19 cellular contexts compared by ENCODE assay signal in the genomic region with DNA sequence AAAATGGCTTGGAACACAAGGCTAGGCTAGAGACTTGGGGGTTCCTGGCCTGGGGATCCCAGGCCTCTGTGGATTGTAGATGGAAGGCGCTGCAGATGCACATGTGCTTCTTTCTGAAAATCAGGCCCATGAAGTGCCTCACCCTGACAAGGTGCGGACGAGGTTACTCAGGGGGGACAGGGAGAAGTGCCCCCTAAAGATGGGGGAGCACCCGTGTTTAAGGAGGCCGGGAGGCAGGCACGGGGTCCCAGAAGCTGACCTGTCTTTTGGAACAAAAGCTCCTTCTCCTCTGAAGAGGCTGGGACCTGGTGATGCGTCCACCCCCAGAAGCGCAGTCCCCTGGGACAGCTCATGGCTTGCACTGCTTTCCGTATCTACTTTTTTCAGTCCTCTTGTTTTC. TPM values are rescaled to one million over a fixed set of nuclear protein-coding genes. Genes with fewer than 3 reads are reported as not detected.
DNase-seq lines count a peak whose midpoint lies in the region; ATAC-seq and TF ChIP-seq lines count a peak whose summit lies in the region.
"Had no signal": no experiment of that assay in that cellular context is flagged by ENCODE, and none has a peak within 500 bp of the region (broad histone marks: within the 10 kb centered on the region; RNA-seq: fewer than 3 reads in every experiment).

No MANE protein-coding gene starts in this region.

- H3K27ac ChIP-seq in endodermal cell (ENCODE audit: low read depth, low read length) (no peak overlapping the region), vagina (no peak overlapping the region), thyroid gland (no peak overlapping the region)
- H3K27ac ChIP-seq: A549, hepatocyte, right atrium auricular region, testis, WERI-Rb-1 had no signal

- no peaks in the 10 kb centered on the region for H3K36me3 Mint-ChIP-seq in activated naive CD8-positive, alpha-beta T cell
- no peaks in the 10 kb centered on the region for H3K36me3 Mint-ChIP-seq in activated naive CD8-positive, alpha-beta T cell treated with anti-CD3 and anti-CD28 coated beads for 36 hours
- H3K36me3 Mint-ChIP-seq in endodermal cell (ENCODE audit: low read depth) = peaks cover 5% of the 10 kb centered on the region
- H3K36me3 Mint-ChIP-seq in natural killer cell = no peaks in the 10 kb centered on the region
- H3K36me3 Mint-ChIP-seq in activated naive CD4-positive, alpha-beta T cell treated with anti-CD3 and anti-CD28 coated beads for 36 hours (ENCODE audit: low read depth) = no peaks in the 10 kb centered on the region

- CTCF ChIA-PET in activated naive CD4-positive, alpha-beta T cell treated with anti-CD3 and anti-CD28 coated beads for 36 hours (lab: Charles Lee) = no interaction called here

- peak overlapping the region; percentile 9 for H3K4me3 Mint-ChIP-seq in activated naive CD8-positive, alpha-beta T cell
- no peak overlapping the region for H3K4me3 Mint-ChIP-seq in activated naive CD8-positive, alpha-beta T cell treated with anti-CD3 and anti-CD28 coated beads for 36 hours
- peak overlapping the region; percentile 69 for H3K4me3 Mint-ChIP-seq in endodermal cell
- H3K4me3 Mint-ChIP-seq in natural killer cell = peak overlapping the region; percentile 77
- no peak overlapping the region for H3K4me3 Mint-ChIP-seq in activated naive CD4-positive, alpha-beta T cell treated with anti-CD3 and anti-CD28 coated beads for 36 hours

- no peak overlapping the region for H3K9ac ChIP-seq in endodermal cell (ENCODE audit: extremely low read depth, low read length, poor library complexity, severe bottlenecking)

- ATAC-seq in natural killer cell = no peak
- ATAC-seq in left lobe of liver = no peak
- ATAC-seq: GM12878 had no signal

- intact Hi-C loops in natural killer cell (cut with micrococcal nuclease) = no loop called here
- intact Hi-C loops in vagina (cut with DNase I) = no loop called here
- intact Hi-C loops in thyroid gland (cut with DNase I) = no loop called here
- intact Hi-C loops in activated naive CD4-positive, alpha-beta T cell treated with anti-CD3 and anti-CD28 coated beads for 36 hours (cut with micrococcal nuclease) = no loop called here

- H3K27me3 ChIP-seq in endodermal cell (ENCODE audit: control insufficient read depth, insufficient read depth, low read length, poor library complexity, severe bottlenecking) (no peaks in the 10 kb centered on the region), vagina (no peaks in the 10 kb centered on the region), thyroid gland (peaks cover 15% of the 10 kb centered on the region)
- H3K27me3 ChIP-seq: testis had no signal

- no peaks in the 10 kb centered on the region for H3K9me3 Mint-ChIP-seq in activated naive CD8-positive, alpha-beta T cell (ENCODE audit: low read depth)
- no peaks in the 10 kb centered on the region for H3K9me3 Mint-ChIP-seq in activated naive CD8-positive, alpha-beta T cell treated with anti-CD3 and anti-CD28 coated beads for 36 hours
- peaks cover 53% of the 10 kb centered on the region for H3K9me3 Mint-ChIP-seq in endodermal cell
- H3K9me3 Mint-ChIP-seq in natural killer cell = no peaks in the 10 kb centered on the region
- no peaks in the 10 kb centered on the region for H3K9me3 Mint-ChIP-seq in activated naive CD4-positive, alpha-beta T cell treated with anti-CD3 and anti-CD28 coated beads for 36 hours

- 73% methylated on average over 9 of the region's 9 CpGs; no CpG with 5 or more reads in 1 of the 2 experiments for WGBS in endodermal cell (ENCODE audit: insufficient coverage in 1 of 2, insufficient read length in 1 of 2), 2 experiments
- 77 to 87% methylated on average over 5 to 9 of the region's 9 CpGs for WGBS in thyroid gland, 2 donors

- DNase-seq in activated naive CD8-positive, alpha-beta T cell treated with anti-CD3 and anti-CD28 coated beads for 36 hours = no peak
- DNase-seq in endodermal cell = no peak
- DNase-seq in natural killer cell = no peak
- peak in 1 of 2 donors; percentile 64 for DNase-seq in vagina (ENCODE audit: extremely low spot score in 2 of 2)
- DNase-seq in left lobe of liver (ENCODE audit: low spot score) = no peak
- DNase-seq in thyroid gland = no peak
- DNase-seq in activated naive CD4-positive, alpha-beta T cell treated with anti-CD3 and anti-CD28 coated beads for 36 hours = no peak
- DNase-seq: activated effector memory CD4-positive, alpha-beta T cell treated with anti-CD3 and anti-CD28 coated beads, Interleukin-2, amount 50 U/mL, for 16 hours; left ventricle myocardium superior; NCI-H2029 treated with DMSO at 0.1 percent for 48 hours; NCI-H526 treated with DMSO at 0.1 percent for 48 hours; SW 1271; testis; WERI-Rb-1 had no signal

- H3K9me3 ChIP-seq in endodermal cell (ENCODE audit: control insufficient read depth, low read length) (no peaks in the 10 kb centered on the region), vagina (no peaks in the 10 kb centered on the region), thyroid gland (no peaks in the 10 kb centered on the region)
- H3K9me3 ChIP-seq: A549, right atrium auricular region, testis had no signal

- TF ChIP-seq POLR2A in vagina (IDR thresholded peaks at IDR 0.05) (no peak), thyroid gland (IDR thresholded peaks at IDR 0.05) (no peak)

- H3K4me3 ChIP-seq in endodermal cell (ENCODE audit: low read length) (peak overlapping the region; percentile 83), vagina (peak overlapping the region; percentile 42 to 54), thyroid gland (replicated peaks in 1 of 3) (no peak overlapping the region)
- H3K4me3 ChIP-seq: GM12878, hepatocyte, testis had no signal

- TF ChIP-seq CTCF in endodermal cell (conservative IDR thresholded peaks at IDR 0.05) (no peak), natural killer cell (IDR thresholded peaks at IDR 0.05) (no peak), vagina (IDR thresholded peaks at IDR 0.05) (no peak), thyroid gland (IDR thresholded peaks at IDR 0.05) (no peak)

- H3K4me1 Mint-ChIP-seq in activated naive CD8-positive, alpha-beta T cell (ENCODE audit: low read depth) = peaks cover 18% of the 10 kb centered on the region
- H3K4me1 Mint-ChIP-seq in activated naive CD8-positive, alpha-beta T cell treated with anti-CD3 and anti-CD28 coated beads for 36 hours = peaks cover 2% of the 10 kb centered on the region
- H3K4me1 Mint-ChIP-seq in endodermal cell (peaks cover 12% of the 10 kb centered on the region), natural killer cell (peaks cover 37 to 43% of the 10 kb centered on the region in 2 donors)
- H3K4me1 Mint-ChIP-seq in activated naive CD4-positive, alpha-beta T cell treated with anti-CD3 and anti-CD28 coated beads for 36 hours (ENCODE audit: low read depth) = peaks cover 9% of the 10 kb centered on the region

- no peak overlapping the region for H3K27ac Mint-ChIP-seq in activated naive CD8-positive, alpha-beta T cell
- no peak overlapping the region for H3K27ac Mint-ChIP-seq in activated naive CD8-positive, alpha-beta T cell treated with anti-CD3 and anti-CD28 coated beads for 36 hours
- H3K27ac Mint-ChIP-seq in endodermal cell (peak overlapping the region; percentile 44), natural killer cell (peak overlapping the region; percentile 46 to 66)
- no peak overlapping the region for H3K27ac Mint-ChIP-seq in activated naive CD4-positive, alpha-beta T cell treated with anti-CD3 and anti-CD28 coated beads for 36 hours

- H3K4me1 ChIP-seq in endodermal cell (ENCODE audit: control insufficient read depth, insufficient read depth, low read length) = no peaks in the 10 kb centered on the region
- H3K4me1 ChIP-seq in vagina = peaks cover 14% of the 10 kb centered on the region
- H3K4me1 ChIP-seq in thyroid gland = peaks cover 0 to 7% of the 10 kb centered on the region in 2 donors

- H3K36me3 ChIP-seq in endodermal cell (ENCODE audit: control insufficient read depth, insufficient read depth, low read length) (no peaks in the 10 kb centered on the region), vagina (no peaks in the 10 kb centered on the region), thyroid gland (no peaks in the 10 kb centered on the region)
- H3K36me3 ChIP-seq: right atrium auricular region, WERI-Rb-1 had no signal

- no peaks in the 10 kb centered on the region for H3K27me3 Mint-ChIP-seq in activated naive CD8-positive, alpha-beta T cell
- H3K27me3 Mint-ChIP-seq in activated naive CD8-positive, alpha-beta T cell treated with anti-CD3 and anti-CD28 coated beads for 36 hours = peaks cover 9% of the 10 kb centered on the region
- H3K27me3 Mint-ChIP-seq in endodermal cell (ENCODE audit: insufficient read depth) (peaks cover 6% of the 10 kb centered on the region), natural killer cell (ENCODE audit: low read depth in 2 of 2) (no peaks in the 10 kb centered on the region)
- no peaks in the 10 kb centered on the region for H3K27me3 Mint-ChIP-seq in activated naive CD4-positive, alpha-beta T cell treated with anti-CD3 and anti-CD28 coated beads for 36 hours (ENCODE audit: low read depth)

RNA-seq across cellular contexts. Expression of a gene that starts 2.4 kb away (rescaled TPM):
- total RNA-seq in activated naive CD8-positive, alpha-beta T cell treated with anti-CD3 and anti-CD28 coated beads for 36 hours = under 1 TPM; 0.38 to 0.70 TPM
- total RNA-seq in endodermal cell (10 to 100 TPM; 30.1 to 68.3 TPM), natural killer cell (100 to 1,000 TPM; 101 to 177 (median 157) TPM), vagina (10.3 TPM), left lobe of liver (0.91 TPM), thyroid gland (1 to 10 TPM; 3.2 to 7.0 (median 4.5) TPM)
- polyA plus RNA-seq in endodermal cell (2013, experiment 1 of 2) = 62.3 TPM
- 55.6 TPM for polyA plus RNA-seq in endodermal cell (2013, experiment 2 of 2)
- total RNA-seq in activated naive CD4-positive, alpha-beta T cell treated with anti-CD3 and anti-CD28 coated beads for 36 hours = 1 to 10 TPM in 1 of 2 experiments, under 1 TPM in 1; 0.83 to 1.0 TPM

RNA-seq across cellular contexts. Expression of a gene that starts 33.4 kb away (rescaled TPM):
- 100 to 1,000 TPM; 133 to 145 TPM for total RNA-seq in activated naive CD8-positive, alpha-beta T cell treated with anti-CD3 and anti-CD28 coated beads for 36 hours
- total RNA-seq in endodermal cell (100 to 1,000 TPM; 220 to 236 TPM), natural killer cell (100 to 1,000 TPM; 160 to 280 (median 189) TPM), vagina (250 TPM), left lobe of liver (211 TPM), thyroid gland (100 to 1,000 TPM; 177 to 359 (median 279) TPM)
- polyA plus RNA-seq in endodermal cell (2013, experiment 1 of 2) = 275 TPM
- polyA plus RNA-seq in endodermal cell (2013, experiment 2 of 2) = 267 TPM
- total RNA-seq in activated naive CD4-positive, alpha-beta T cell treated with anti-CD3 and anti-CD28 coated beads for 36 hours = 100 to 1,000 TPM; 148 to 152 TPM

RNA-seq across cellular contexts. Expression of a gene that starts 33.7 kb away (rescaled TPM):
- total RNA-seq in activated naive CD8-positive, alpha-beta T cell treated with anti-CD3 and anti-CD28 coated beads for 36 hours = 10 to 100 TPM; 55.9 to 58.1 TPM
- 10 to 100 TPM; 39.5 to 45.0 TPM for total RNA-seq in endodermal cell
- 53.1 TPM for polyA plus RNA-seq in endodermal cell (2013, experiment 1 of 2)
- 48.6 TPM for polyA plus RNA-seq in endodermal cell (2013, experiment 2 of 2)
- 10 to 100 TPM; 70.1 to 76.5 (median 71.1) TPM for total RNA-seq in natural killer cell
- 118 TPM for total RNA-seq in vagina
- 25.4 TPM for total RNA-seq in left lobe of liver
- total RNA-seq in thyroid gland = 100 to 1,000 TPM in 3 of 4 donors, 10 to 100 TPM in 1; 77.7 to 148 (median 115) TPM
- total RNA-seq in activated naive CD4-positive, alpha-beta T cell treated with anti-CD3 and anti-CD28 coated beads for 36 hours = 10 to 100 TPM; 46.3 to 49.9 TPM

RNA-seq across cellular contexts. Expression of a gene that starts 47.1 kb away (rescaled TPM):
- not detected for total RNA-seq in activated naive CD8-positive, alpha-beta T cell treated with anti-CD3 and anti-CD28 coated beads for 36 hours
- total RNA-seq in endodermal cell (not detected), natural killer cell (not detected), vagina (0.25 TPM), left lobe of liver (not detected), thyroid gland (under 1 TPM in 1 of 4 donors, not detected in 3; 0.22 TPM)
- polyA plus RNA-seq in endodermal cell (2013, experiment 1 of 2) = 0.32 TPM
- polyA plus RNA-seq in endodermal cell (2013, experiment 2 of 2) = not detected
- total RNA-seq in activated naive CD4-positive, alpha-beta T cell treated with anti-CD3 and anti-CD28 coated beads for 36 hours = not detected
- total RNA-seq: GM12878 had no signal

RNA-seq across cellular contexts. Expression of a gene that starts 58.1 kb away (rescaled TPM):
- under 1 TPM; 0.16 to 0.29 TPM for total RNA-seq in activated naive CD8-positive, alpha-beta T cell treated with anti-CD3 and anti-CD28 coated beads for 36 hours
- total RNA-seq in endodermal cell (10 to 100 TPM in 1 of 2 donors, 1 to 10 TPM in 1; 7.5 to 29.0 TPM), natural killer cell (under 1 TPM in 2 of 3 donors, not detected in 1; 0.23 to 0.98 TPM), vagina (9.6 TPM), left lobe of liver (0.88 TPM), thyroid gland (1 to 10 TPM in 1 of 4 donors, under 1 TPM in 3; 0.45 to 2.2 (median 0.75) TPM)
- 42.4 TPM for polyA plus RNA-seq in endodermal cell (2013, experiment 1 of 2)
- 36.6 TPM for polyA plus RNA-seq in endodermal cell (2013, experiment 2 of 2)
- under 1 TPM; 0.40 to 0.57 TPM for total RNA-seq in activated naive CD4-positive, alpha-beta T cell treated with anti-CD3 and anti-CD28 coated beads for 36 hours

Comparison
In these comparisons a context has a peak if more than half of its experiments do, and no peak if none do; other contexts are left out.
1. H3K4me3 Mint-ChIP-seq: peak in activated naive CD8-positive, alpha-beta T cell (single experiment), endodermal cell (single experiment) and natural killer cell (single experiment); none in activated naive CD8-positive, alpha-beta T cell treated with anti-CD3 and anti-CD28 coated beads for 36 hours (single experiment) and activated naive CD4-positive, alpha-beta T cell treated with anti-CD3 and anti-CD28 coated beads for 36 hours (single experiment).
2. H3K27ac Mint-ChIP-seq: peak in endodermal cell (single experiment) and natural killer cell (2 of 2); none in activated naive CD8-positive, alpha-beta T cell (single experiment), activated naive CD8-positive, alpha-beta T cell treated with anti-CD3 and anti-CD28 coated beads for 36 hours (single experiment) and activated naive CD4-positive, alpha-beta T cell treated with anti-CD3 and anti-CD28 coated beads for 36 hours (single experiment).
3. H3K4me3 ChIP-seq: peak in endodermal cell (single experiment) and vagina (2 of 2); none in thyroid gland (0 of 3).